ENCODE assay signal across 19 cellular contexts in the genomic region with DNA sequence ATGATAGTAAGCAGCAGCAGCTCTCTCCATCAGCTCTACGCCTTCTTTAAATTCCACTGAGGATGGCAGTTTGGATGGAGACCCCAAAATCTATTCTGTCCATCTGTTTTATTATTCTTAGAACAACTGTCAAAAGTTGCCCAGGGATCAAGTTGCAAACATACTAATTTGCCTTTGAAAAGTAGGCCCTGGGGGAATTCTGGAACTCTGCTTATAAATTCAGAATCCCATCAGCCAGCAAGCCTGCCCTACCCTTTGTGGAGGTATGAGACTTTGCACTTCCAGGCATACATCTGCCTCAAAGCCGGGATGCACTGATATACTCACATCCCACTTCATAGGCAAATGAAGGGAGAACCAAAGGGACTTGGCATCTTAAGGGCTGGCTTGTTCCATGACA.
A peak's percentile ranks its signal among the peaks of the same experiment; 100 is the strongest.
DNase-seq lines count a peak whose midpoint lies in the region; ATAC-seq and TF ChIP-seq lines count a peak whose summit lies in the region.
"Had no signal": no experiment of that assay in that cellular context is flagged by ENCODE, and none has a peak within 500 bp of the region (broad histone marks: within the 10 kb centered on the region; RNA-seq: fewer than 3 reads in every experiment).

No MANE protein-coding gene starts in this region.

- no peaks in the 10 kb centered on the region for H3K79me1 ChIP-seq in neuronal stem cell (ENCODE audit: low read depth, low read length)

- H3K9ac ChIP-seq in neuronal stem cell (ENCODE audit: low read depth, low read length, poor library complexity) = no peak overlapping the region
- H3K9ac ChIP-seq: GM23248 had no signal

- no peak overlapping the region for H2AFZ ChIP-seq in neuronal stem cell (ENCODE audit: low read length)
- H2AFZ ChIP-seq: GM23248 had no signal

- in situ Hi-C loops in GM13977 (cut with MboI; ENCODE audit: low pct_unique_long_range_greater_than_20kb, low sequenced_read_pairs, unreplicated experiment) = no loop called here

- no peak overlapping the region for H2BK5ac ChIP-seq in neuronal stem cell (ENCODE audit: low read length)

- H3K4me1 ChIP-seq in SJCRH30 (peaks cover 39% of the 10 kb centered on the region), neuronal stem cell (ENCODE audit: control insufficient read depth in 2 of 2, insufficient read depth in 1 of 2, low read depth in 1 of 2, low read length in 2 of 2) (peaks cover 23 to 60% of the 10 kb centered on the region in 2 donors)
- H3K4me1 ChIP-seq: A549, Peyer's patch had no signal

- no peak overlapping the region for H3K4me3 Mint-ChIP-seq in activated T-cell treated with anti-CD3 and anti-CD28 coated beads, Interleukin-2, amount 50 U/mL, for 24 hours
- H3K4me3 Mint-ChIP-seq: CD4-positive, CD25-positive, alpha-beta regulatory T cell; T-helper 17 cell had no signal

- WGBS in neuronal stem cell (ENCODE audit: extremely low coverage in 2 of 2, insufficient read length in 2 of 2, insufficient replicate concordance in 1 of 2), 2 donors = no CpG with 5 or more reads among the region's 2 CpGs

- H4K91ac ChIP-seq in neuronal stem cell (ENCODE audit: low read depth, low read length, poor library complexity) = no peak overlapping the region

- H3K27me3 Mint-ChIP-seq in activated T-cell treated with anti-CD3 and anti-CD28 coated beads, Interleukin-2, amount 50 U/mL, for 24 hours = no peaks in the 10 kb centered on the region
- H3K27me3 Mint-ChIP-seq: CD4-positive, CD25-positive, alpha-beta regulatory T cell; T-helper 17 cell had no signal

- no peak overlapping the region for H3K4me3 ChIP-seq in SJCRH30
- H3K4me3 ChIP-seq in neuronal stem cell (ENCODE audit: low read length in 2 of 2) = no peak overlapping the region
- H3K4me3 ChIP-seq: A549, GM23248, Peyer's patch had no signal

- H3K27me3 ChIP-seq in SJCRH30 (no peaks in the 10 kb centered on the region), neuronal stem cell (ENCODE audit: control insufficient read depth in 3 of 3, insufficient read depth in 3 of 3, low read depth in 1 of 3, low read length in 3 of 3) (no peaks in the 10 kb centered on the region)
- H3K27me3 ChIP-seq: Peyer's patch had no signal

- peaks cover 65% of the 10 kb centered on the region for H3K36me3 Mint-ChIP-seq in activated T-cell treated with anti-CD3 and anti-CD28 coated beads, Interleukin-2, amount 50 U/mL, for 24 hours (ENCODE audit: low read depth)

- H3K23ac ChIP-seq in neuronal stem cell (ENCODE audit: low read depth, low read length, poor library complexity) = no peak overlapping the region

- no peaks in the 10 kb centered on the region for H3K9me3 ChIP-seq in SJCRH30 (replicated peaks)
- peaks cover 0 to 2% of the 10 kb centered on the region in 2 donors for H3K9me3 ChIP-seq in neuronal stem cell (replicated peaks in 1 of 2; ENCODE audit: control insufficient read depth in 2 of 2, insufficient read depth in 1 of 2, low read depth in 1 of 2, low read length in 2 of 2)
- H3K9me3 ChIP-seq: A549, Peyer's patch had no signal

- H2AK5ac ChIP-seq in neuronal stem cell (ENCODE audit: low read depth, low read length) = no peak overlapping the region

- H3K36me3 ChIP-seq in SJCRH30 (no peaks in the 10 kb centered on the region), neuronal stem cell (replicated peaks in 1 of 2; ENCODE audit: control insufficient read depth in 2 of 2, insufficient read depth in 2 of 2, low read length in 2 of 2) (no peaks in the 10 kb centered on the region)

- H2BK15ac ChIP-seq in neuronal stem cell (ENCODE audit: low read length) = no peak overlapping the region

- no peaks in the 10 kb centered on the region for H3K9me3 Mint-ChIP-seq in activated T-cell treated with anti-CD3 and anti-CD28 coated beads, Interleukin-2, amount 50 U/mL, for 24 hours
- H3K9me3 Mint-ChIP-seq: CD4-positive, CD25-positive, alpha-beta regulatory T cell had no signal

- no peak for DNase-seq in activated T-cell treated with anti-CD3 and anti-CD28 coated beads, Interleukin-2, amount 50 U/mL, for 24 hours
- DNase-seq in activated T-cell treated with anti-CD3 and anti-CD28 coated beads, Interleukin-2, amount 50 U/mL, for 1 hour = no peak
- DNase-seq in NCI-H2171 treated with DMSO at 0.1 percent for 48 hours (lab: John Stamatoyannopoulos, UW) = peak; percentile 100
- DNase-seq in SJCRH30 = peak; percentile 55 to 77
- no peak for DNase-seq in neuronal stem cell (ENCODE audit: low spot score)
- no peak for DNase-seq in GM13977 (ENCODE audit: low spot score)
- no peak for DNase-seq in DMS114 treated with DMSO at 0.1 percent for 48 hours (lab: John Stamatoyannopoulos, UW; ENCODE audit: unreplicated experiment)
- DNase-seq: CD4-positive, CD25-positive, alpha-beta regulatory T cell; DND-41; GDM1; GM23248; Karpas-422; NCI-H2081 treated with DMSO at 0.1 percent for 48 hours; NCI-H510A; Peyer's patch; Right ventricle myocardium superior; T-helper 17 cell had no signal

- no peak for ATAC-seq in HG02885 (IDR thresholded peaks at IDR 0.05; ENCODE audit: poor library complexity, unreplicated experiment)
- ATAC-seq: A549, T-helper 17 cell had no signal

- peak overlapping the region; percentile 59 for H3K18ac ChIP-seq in neuronal stem cell (ENCODE audit: low read length)

- H3K27ac Mint-ChIP-seq in activated T-cell treated with anti-CD3 and anti-CD28 coated beads, Interleukin-2, amount 50 U/mL, for 24 hours = peak overlapping the region; percentile 13
- H3K27ac Mint-ChIP-seq: CD4-positive, CD25-positive, alpha-beta regulatory T cell; T-helper 17 cell had no signal

- H3K14ac ChIP-seq in neuronal stem cell (ENCODE audit: low read length) = no peak overlapping the region

- no peak overlapping the region for H4K8ac ChIP-seq in neuronal stem cell (ENCODE audit: low read depth, low read length)

- peaks cover 42% of the 10 kb centered on the region for H3K4me1 Mint-ChIP-seq in activated T-cell treated with anti-CD3 and anti-CD28 coated beads, Interleukin-2, amount 50 U/mL, for 24 hours (ENCODE audit: low read depth)

- H2BK120ac ChIP-seq in neuronal stem cell (ENCODE audit: low read depth, low read length) = no peak overlapping the region

- H3K27ac ChIP-seq in SJCRH30 (no peak overlapping the region), neuronal stem cell (replicated peaks; ENCODE audit: low read length) (peak overlapping the region; percentile 25)
- H3K27ac ChIP-seq: A549, GM23248, Peyer's patch had no signal

- H2BK12ac ChIP-seq in neuronal stem cell (ENCODE audit: low read length) = no peak overlapping the region

- no peak overlapping the region for H3K4me2 ChIP-seq in neuronal stem cell (ENCODE audit: insufficient read depth, low read length, poor library complexity, severe bottlenecking)
- H3K4me2 ChIP-seq: A549 had no signal

- H3K4ac ChIP-seq in neuronal stem cell (ENCODE audit: low read length) = no peak overlapping the region

- no peak for TF ChIP-seq CTCF in GM13977 (IDR thresholded peaks at IDR 0.05; ENCODE audit: extremely low read depth, insufficient read depth, missing control alignments)

Comparison
In these comparisons a context has a peak if more than half of its experiments do, and no peak if none do; other contexts are left out.
1. DNase-seq: peak in NCI-H2171 treated with DMSO at 0.1 percent for 48 hours (single experiment) and SJCRH30 (2 of 2); none in activated T-cell treated with anti-CD3 and anti-CD28 coated beads, Interleukin-2, amount 50 U/mL, for 24 hours (single experiment), activated T-cell treated with anti-CD3 and anti-CD28 coated beads, Interleukin-2, amount 50 U/mL, for 1 hour (single experiment), neuronal stem cell (single experiment), GM13977 (single experiment) and DMS114 treated with DMSO at 0.1 percent for 48 hours (single experiment).